In genomic region chr12:7091171-7091570, GRCh38 we compare ENCODE assay signal across 15 cellular contexts. TPM values are rescaled to one million over a fixed set of nuclear protein-coding genes. Genes with fewer than 3 reads are reported as not detected.
DNase-seq lines count a peak whose midpoint lies in the region; ATAC-seq and TF ChIP-seq lines count a peak whose summit lies in the region.
"Had no signal": no experiment of that assay in that cellular context is flagged by ENCODE, and none has a peak within 500 bp of the region (broad histone marks: within the 10 kb centered on the region; RNA-seq: fewer than 3 reads in every experiment).

No MANE protein-coding gene starts in this region.

- no peaks in the 10 kb centered on the region for H3K27me3 ChIP-seq in BLaER1
- H3K27me3 ChIP-seq in right lobe of liver: no peaks in the 10 kb centered on the region
- H3K27me3 ChIP-seq in skeletal muscle tissue (ENCODE audit: control insufficient read depth in 3 of 3, insufficient read depth in 3 of 3, low read length in 3 of 3): no peaks in the 10 kb centered on the region
- H3K27me3 ChIP-seq: adrenal gland had no signal

- H3K36me3 Mint-ChIP-seq in type B pancreatic cell: no peaks in the 10 kb centered on the region

- peaks cover 27% of the 10 kb centered on the region for H3K27me3 Mint-ChIP-seq in type B pancreatic cell

- H3K27ac ChIP-seq in BLaER1 (no peak overlapping the region; the same call in 1 of the 2 replicates), adipose tissue (ENCODE audit: low read depth, low read length) (peak overlapping the region; percentile 85), right lobe of liver (peak overlapping the region; percentile 84 to 94 (median 84)), skeletal muscle tissue (ENCODE audit: low read depth, low read length) (peak overlapping the region; percentile 82)

- no peaks in the 10 kb centered on the region for H4K20me1 ChIP-seq in BLaER1

- H3K4me1 ChIP-seq in BLaER1: peaks cover 26% of the 10 kb centered on the region
- peaks cover 0 to 57% (median 14%) of the 10 kb centered on the region in 4 donors for H3K4me1 ChIP-seq in right lobe of liver
- peaks cover 20 to 39% (median 24%) of the 10 kb centered on the region in 3 donors for H3K4me1 ChIP-seq in skeletal muscle tissue (ENCODE audit: control insufficient read depth in 3 of 3, insufficient read depth in 3 of 3, low read length in 3 of 3)

- no peaks in the 10 kb centered on the region for H3K9me3 ChIP-seq in BLaER1
- H3K9me3 ChIP-seq in right lobe of liver: no peaks in the 10 kb centered on the region
- H3K9me3 ChIP-seq in skeletal muscle tissue (ENCODE audit: control insufficient read depth in 3 of 3, low read length in 3 of 3): no peaks in the 10 kb centered on the region
- H3K9me3 ChIP-seq: adrenal gland had no signal

- TF ChIP-seq POLR2A in right lobe of liver (IDR thresholded peaks at IDR 0.05): no peak

- no peaks in the 10 kb centered on the region for H3K36me3 ChIP-seq in BLaER1
- peaks cover 5 to 42% (median 22%) of the 10 kb centered on the region in 4 donors for H3K36me3 ChIP-seq in right lobe of liver
- peaks cover 6 to 11% (median 10%) of the 10 kb centered on the region in 3 donors for H3K36me3 ChIP-seq in skeletal muscle tissue (ENCODE audit: control insufficient read depth in 3 of 3, insufficient read depth in 3 of 3, low read length in 3 of 3)

- 58 to 82% (median 72%) methylated on average over 7 of the region's 7 CpGs for WGBS in adipose tissue, 3 donors
- WGBS in right lobe of liver (ENCODE audit: insufficient coverage, low coverage, low lambda C conversion rate, missing lambda C conversion rate): 31% methylated on average over 2 of the region's 7 CpGs

- no peaks in the 10 kb centered on the region for H3K9me3 Mint-ChIP-seq in type B pancreatic cell

- ATAC-seq in right lobe of liver (peak in 1 of 4 donors; percentile 1), HG03342 (IDR thresholded peaks at IDR 0.05; ENCODE audit: unreplicated experiment) (no peak)

- no peak overlapping the region; the same call in 1 of the 2 replicates for H3K9ac ChIP-seq in BLaER1
- peak overlapping the region; percentile 45 to 79 (median 77) for H3K9ac ChIP-seq in skeletal muscle tissue (ENCODE audit: low read depth in 1 of 3, low read length in 3 of 3)
- H3K9ac ChIP-seq: parathyroid adenoma had no signal

- TF ChIP-seq CTCF in right lobe of liver (IDR thresholded peaks at IDR 0.05): no peak
- no peak for TF ChIP-seq CTCF in type B pancreatic cell (conservative IDR thresholded peaks at IDR 0.05)

- H3K4me1 Mint-ChIP-seq in type B pancreatic cell (ENCODE audit: unreplicated experiment): peaks cover 10% of the 10 kb centered on the region

- H3K4me3 ChIP-seq in BLaER1 (no peak overlapping the region), right lobe of liver (peak overlapping the region; percentile 56 to 90 (median 81)), skeletal muscle tissue (ENCODE audit: low read length in 3 of 3) (peak overlapping the region; percentile 64 to 88 (median 82))

- no peak overlapping the region for H3K4me3 Mint-ChIP-seq in type B pancreatic cell

- H3K27ac Mint-ChIP-seq in type B pancreatic cell: no peak overlapping the region

- peak overlapping the region; percentile 75 for H3K4me2 ChIP-seq in BLaER1

- DNase-seq in right lobe of liver: peak in 1 of 3 donors; percentile 46
- DNase-seq in hepatic stellate cell (ENCODE audit: low spot score): no peak
- DNase-seq in type B pancreatic cell (ENCODE audit: extremely low spot score, unreplicated experiment): no peak
- DNase-seq in dermis blood vessel endothelial cell: no peak
- DNase-seq: activated CD4-positive, alpha-beta T cell treated with anti-CD3 and anti-CD28 coated beads, Interleukin-2, amount 50 U/mL, for 48 hours; COR-L47; effector CD8-positive, alpha-beta T cell; KBM-7; trophoblast cell had no signal

- intact Hi-C loops in right lobe of liver (cut with DNase I): loop anchor here in 1 of 2 donors (10.0 kb wide), 1 partner anchor 136 kb away; the partner anchor contains the start of gene PTPN6

RNA-seq across cellular contexts. Expression of gene C1R, which starts 1.1 kb away (rescaled TPM):
- polyA plus RNA-seq in adipose tissue: 100 to 1,000 TPM in 2 of 3 donors, 10 to 100 TPM in 1; 86.3 to 575 (median 386) TPM
- total RNA-seq in right lobe of liver: 1,000 to 10,000 TPM; 1,157 to 2,557 (median 1,950) TPM
- total RNA-seq in skeletal muscle tissue: 76.7 TPM
- total RNA-seq in type B pancreatic cell (ENCODE audit: low replicate concordance): 5.4 and 6.5 TPM in 2 replicates
- 2.0 TPM in 2 replicates for total RNA-seq in dermis blood vessel endothelial cell

RNA-seq across cellular contexts. Expression of gene C1RL, which starts 17.8 kb away (rescaled TPM):
- polyA plus RNA-seq in adipose tissue: 10 to 100 TPM; 40.8 to 48.5 (median 42.0) TPM
- 100 to 1,000 TPM; 202 to 236 (median 216) TPM for total RNA-seq in right lobe of liver
- 10.4 TPM for total RNA-seq in skeletal muscle tissue
- 32.4 and 58.0 TPM in 2 replicates for total RNA-seq in type B pancreatic cell (ENCODE audit: low replicate concordance)
- 26.7 and 28.8 TPM in 2 replicates for total RNA-seq in dermis blood vessel endothelial cell

RNA-seq across cellular contexts. Expression of gene C1S, which starts 30.7 kb away (rescaled TPM):
- 100 to 1,000 TPM in 2 of 3 donors, 10 to 100 TPM in 1; 64.1 to 490 (median 315) TPM for polyA plus RNA-seq in adipose tissue
- total RNA-seq in right lobe of liver (1,000 to 10,000 TPM in 5 of 6 experiments, 100 to 1,000 TPM in 1; 993 to 2,993 (median 1,796) TPM), skeletal muscle tissue (89.8 TPM), type B pancreatic cell (ENCODE audit: low replicate concordance) (2.7 and 3.1 TPM in 2 replicates), dermis blood vessel endothelial cell (0.19 and 1.4 TPM in 2 replicates)

RNA-seq across cellular contexts. Expression of gene RBP5, which starts 37.5 kb away (rescaled TPM):
- 1 to 10 TPM; 1.9 to 5.0 (median 2.5) TPM for polyA plus RNA-seq in adipose tissue
- total RNA-seq in right lobe of liver (100 to 1,000 TPM in 3 of 6 experiments, 10 to 100 TPM in 3; 44.1 to 239 (median 98.2) TPM), skeletal muscle tissue (not detected), type B pancreatic cell (ENCODE audit: low replicate concordance) (1.0 and 1.2 TPM in 2 replicates), dermis blood vessel endothelial cell (0.19 TPM in 1 of 2 replicates, not detected in the other)

RNA-seq across cellular contexts. Expression of gene CLSTN3, which starts 39.0 kb away (rescaled TPM):
- 10 to 100 TPM; 27.6 to 73.6 (median 68.0) TPM for polyA plus RNA-seq in adipose tissue
- total RNA-seq in right lobe of liver: 10 to 100 TPM; 38.9 to 55.2 (median 43.1) TPM
- 15.1 TPM for total RNA-seq in skeletal muscle tissue
- total RNA-seq in type B pancreatic cell (ENCODE audit: low replicate concordance): 51.6 and 80.7 TPM in 2 replicates
- 35.2 and 42.0 TPM in 2 replicates for total RNA-seq in dermis blood vessel endothelial cell

Comparison
In these comparisons a context has a peak if more than half of its experiments do, and no peak if none do; other contexts are left out.
1. RNA of gene C1R, which starts 1.1 kb away (total RNA-seq): 1,157 to 2,557 TPM in right lobe of liver; 76.7 TPM in skeletal muscle tissue (single experiment), 5.4 to 6.5 TPM in type B pancreatic cell and 2.0 TPM in dermis blood vessel endothelial cell; every median in the first group is over 10 times any median in the second.
2. RNA of gene C1S, which starts 30.7 kb away (total RNA-seq): 993 to 2,993 TPM in right lobe of liver and 89.8 TPM in skeletal muscle tissue (single experiment); 2.7 to 3.1 TPM in type B pancreatic cell and 0.19 to 1.4 TPM in dermis blood vessel endothelial cell; every median in the first group is over 10 times any median in the second.